In the genomic region with DNA sequence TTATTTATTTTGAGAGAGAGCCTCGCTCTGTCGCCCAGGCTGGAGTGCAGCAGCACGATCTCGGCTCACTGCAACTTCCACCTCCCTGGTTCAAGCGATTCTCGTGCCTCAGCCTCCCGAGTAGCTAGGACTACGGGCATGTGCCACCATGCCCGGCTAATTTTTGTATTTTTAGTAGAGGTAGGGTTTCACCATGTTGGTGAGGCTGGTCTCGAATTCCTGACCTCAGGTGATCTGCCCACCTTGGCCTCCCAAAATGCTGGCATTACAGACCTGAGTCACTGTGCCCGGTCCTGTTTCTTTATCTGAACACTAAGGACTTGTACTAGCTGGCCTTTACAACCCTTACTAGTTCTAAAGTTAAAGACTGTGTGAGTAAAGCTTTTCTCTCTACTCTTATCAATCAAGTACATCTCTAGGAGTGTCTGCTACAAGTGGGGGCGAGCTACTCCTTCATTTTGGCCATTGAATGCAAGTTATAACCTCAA, we compare ENCODE assay signal across 9 cellular contexts. TPM values are rescaled to one million over a fixed set of nuclear protein-coding genes. Genes with fewer than 3 reads are reported as not detected.
DNase-seq lines count a peak whose midpoint lies in the region; ATAC-seq, FAIRE-seq and TF ChIP-seq lines count a peak whose summit lies in the region.
"Not testable (repeated sequence)": the region's sequence is repeated elsewhere in the genome, so short reads cannot be mapped to it uniquely, and the experiment has no call there.
"Had no signal": no experiment of that assay in that cellular context is flagged by ENCODE, and none has a peak within 500 bp of the region (broad histone marks: within the 10 kb centered on the region; RNA-seq: fewer than 3 reads in every experiment).

No MANE protein-coding gene starts in this region.

- in situ Hi-C loops in transverse colon (cut with MboI; ENCODE audit: low pct_ligation_motif_present in 1 of 4, low pct_unique_long_range_greater_than_20kb in 1 of 4, low sequenced_read_pairs in 3 of 4), result loop anchor here in 2 of 4 donors (10.0 kb wide), 1 partner anchor 288 kb away; no protein-coding TSS in a partner anchor

- peaks cover 16% of the 10 kb centered on the region in 2 donors for H3K36me3 Mint-ChIP-seq in activated T-cell treated with anti-CD3 and anti-CD28 coated beads, Interleukin-2, amount 50 U/mL, for 72 hours (ENCODE audit: insufficient read depth in 2 of 2)
- H3K36me3 Mint-ChIP-seq in dendritic cell treated with granulocyte-macrophage colony-stimulating factor and Interleukin-4, amounts not matched to agents 40 ng/mL and 50 ng/mL, for 4 days (ENCODE audit: low read depth), result not testable (repeated sequence)
- peaks cover 14 to 26% (median 21%) of the 10 kb centered on the region in 3 donors for H3K36me3 Mint-ChIP-seq in immature natural killer cell

- H3K27me3 Mint-ChIP-seq in activated T-cell treated with anti-CD3 and anti-CD28 coated beads, Interleukin-2, amount 50 U/mL, for 72 hours (ENCODE audit: low read depth); dendritic cell treated with granulocyte-macrophage colony-stimulating factor and Interleukin-4, amounts not matched to agents 40 ng/mL and 50 ng/mL, for 4 days; immature natural killer cell (ENCODE audit: low read depth in 3 of 3): not testable (repeated sequence)

- H4K20me1 ChIP-seq in DND-41 (ENCODE audit: insufficient read depth, low read length), result not testable (repeated sequence)

- peak overlapping the region; percentile 81 for H2AFZ ChIP-seq in DND-41 (ENCODE audit: low read depth, low read length)

- H3K9me3 ChIP-seq in DND-41 (ENCODE audit: insufficient read depth, low read length, severe bottlenecking); pancreas; transverse colon: not testable (repeated sequence)

- H3K4me2 ChIP-seq in DND-41 (ENCODE audit: insufficient read depth, low read length), result peak overlapping the region; percentile 84

- peak; percentile 44 for DNase-seq in DND-41
- DNase-seq in RWPE1 (ENCODE audit: low spot score), result peak; percentile 26
- DNase-seq in activated T-cell treated with anti-CD3 and anti-CD28 coated beads, Interleukin-2, amount 50 U/mL, for 72 hours, result peak; percentile 14 to 24
- peak in 1 of 3 donors; percentile 16 for DNase-seq in immature natural killer cell
- not testable (repeated sequence) for DNase-seq in pancreas
- DNase-seq in transverse colon, result peak; percentile 13

- CTCF ChIA-PET in RWPE1 (lab: Yijun Ruan, JAX), result interaction anchor here (0.7 to 1.7 kb wide), 2 partner anchors 8 to 27 kb away, joined by 3 to 7 read pairs; no protein-coding TSS in a partner anchor

- H3K4me3 ChIP-seq in DND-41 (ENCODE audit: low read depth in 1 of 2, low read length in 2 of 2), result peak overlapping the region; percentile 81 to 86; a peak in 3 of 4 replicates
- peak overlapping the region; percentile 36 to 57 (median 50) for H3K4me3 ChIP-seq in pancreas
- H3K4me3 ChIP-seq in transverse colon, result peak overlapping the region; percentile 49 to 80 (median 68)

- peaks cover 27% of the 10 kb centered on the region for H3K36me3 ChIP-seq in DND-41 (ENCODE audit: insufficient read depth, low read length)
- not testable (repeated sequence) for H3K36me3 ChIP-seq in pancreas, transverse colon

- POLR2A ChIA-PET in RWPE1 (lab: Yijun Ruan, JAX; ENCODE audit: low non-redundant PET), result interaction anchor here (0.6 kb wide), 1 partner anchor 30 kb away, joined by 5 read pairs; no protein-coding TSS in a partner anchor

- not testable (repeated sequence) for H3K27me3 ChIP-seq in DND-41 (ENCODE audit: insufficient read depth, low read length, poor library complexity); pancreas; transverse colon

- H3K4me1 ChIP-seq in DND-41 (ENCODE audit: insufficient read depth, low read length) (peaks cover 72% of the 10 kb centered on the region), transverse colon (peaks cover 9 to 51% (median 21%) of the 10 kb centered on the region in 4 donors)
- not testable (repeated sequence) for H3K4me1 ChIP-seq in pancreas

- TF ChIP-seq EP300 in transverse colon (IDR thresholded peaks at IDR 0.05; ENCODE audit: low read depth), result not testable (repeated sequence)

- peak overlapping the region; percentile 84 for H3K27ac Mint-ChIP-seq in activated T-cell treated with anti-CD3 and anti-CD28 coated beads, Interleukin-2, amount 50 U/mL, for 72 hours
- H3K27ac Mint-ChIP-seq in dendritic cell treated with granulocyte-macrophage colony-stimulating factor and Interleukin-4, amounts not matched to agents 40 ng/mL and 50 ng/mL, for 4 days, result peak overlapping the region; percentile 90
- H3K27ac Mint-ChIP-seq in immature natural killer cell, result peak overlapping the region; percentile 91 to 97 (median 96)

- peaks cover 57% of the 10 kb centered on the region for H3K79me2 ChIP-seq in DND-41 (ENCODE audit: insufficient read depth, low read length)

- H3K4me1 Mint-ChIP-seq in activated T-cell treated with anti-CD3 and anti-CD28 coated beads, Interleukin-2, amount 50 U/mL, for 72 hours (ENCODE audit: low read depth), result peaks cover 71% of the 10 kb centered on the region
- H3K4me1 Mint-ChIP-seq in dendritic cell treated with granulocyte-macrophage colony-stimulating factor and Interleukin-4, amounts not matched to agents 40 ng/mL and 50 ng/mL, for 4 days (ENCODE audit: low read depth), result peaks cover 34% of the 10 kb centered on the region
- H3K4me1 Mint-ChIP-seq in immature natural killer cell, result peaks cover 49 to 65% of the 10 kb centered on the region in 2 donors

- peak overlapping the region; percentile 86 to 87 for H3K4me3 Mint-ChIP-seq in activated T-cell treated with anti-CD3 and anti-CD28 coated beads, Interleukin-2, amount 50 U/mL, for 72 hours
- H3K4me3 Mint-ChIP-seq in dendritic cell treated with granulocyte-macrophage colony-stimulating factor and Interleukin-4, amounts not matched to agents 40 ng/mL and 50 ng/mL, for 4 days, result peak overlapping the region; percentile 79
- peak overlapping the region; percentile 96 to 98 (median 97) for H3K4me3 Mint-ChIP-seq in immature natural killer cell

- not testable (repeated sequence) for TF ChIP-seq CTCF in DND-41 (IDR thresholded peaks at IDR 0.05; ENCODE audit: borderline replicate concordance, extremely low read depth, low read length, poor library complexity, severe bottlenecking); RWPE1 (conservative IDR thresholded peaks at IDR 0.05; ENCODE audit: low read depth); pancreas (IDR thresholded peaks at IDR 0.05); transverse colon (IDR thresholded peaks at IDR 0.05)

- TF ChIP-seq POLR2A in transverse colon (IDR thresholded peaks at IDR 0.05), result not testable (repeated sequence)

- ATAC-seq in DND-41 (ENCODE audit: insufficient read depth, low read depth) (peak; percentile 35), HG03354 (IDR thresholded peaks at IDR 0.05; ENCODE audit: poor library complexity, severe bottlenecking, unreplicated experiment) (peak; percentile 11), pancreas (peak; percentile 34 to 61 (median 46))
- peak in 1 of 2 donors; percentile 29 for ATAC-seq in activated T-cell treated with anti-CD3 and anti-CD28 coated beads, Interleukin-2, amount 50 U/mL, for 72 hours (replicated peaks in 1 of 2)

- WGBS in pancreas, 2 donors, result 22 to 37% methylated on average over 12 of the region's 12 CpGs
- WGBS in transverse colon (ENCODE audit: low coverage in 1 of 2), 2 donors, result 8 to 16% methylated on average over 8 to 12 of the region's 12 CpGs

- H3K27ac ChIP-seq in DND-41 (ENCODE audit: low read length) (peak overlapping the region; percentile 97), RWPE1 (peak overlapping the region; percentile 73), pancreas (peak overlapping the region in 2 of 4 donors; percentile 54 to 60), transverse colon (peak overlapping the region; percentile 78 to 88 (median 86))

- not testable (repeated sequence) for FAIRE-seq in pancreas (lab: Jason Lieb, UNC)

- not testable (repeated sequence) for H3K9me3 Mint-ChIP-seq in activated T-cell treated with anti-CD3 and anti-CD28 coated beads, Interleukin-2, amount 50 U/mL, for 72 hours; dendritic cell treated with granulocyte-macrophage colony-stimulating factor and Interleukin-4, amounts not matched to agents 40 ng/mL and 50 ng/mL, for 4 days; immature natural killer cell

- intact Hi-C loops in dendritic cell treated with granulocyte-macrophage colony-stimulating factor and Interleukin-4, amounts not matched to agents 40 ng/mL and 50 ng/mL, for 4 days (cut with micrococcal nuclease), result loop anchor here (2.0 kb wide), 1 partner anchor 68 kb away; no protein-coding TSS in a partner anchor
- intact Hi-C loops in pancreas (cut with DNase I), result loop anchor here in 1 of 3 donors (10.0 kb wide), 1 partner anchor 278 kb away; no protein-coding TSS in a partner anchor
- intact Hi-C loops in transverse colon (cut with DNase I; ENCODE audit: low total_unique reads), result not testable (repeated sequence)

- H3K9ac ChIP-seq in DND-41 (ENCODE audit: low read depth, low read length), result peak overlapping the region; percentile 77

RNA-seq across cellular contexts. Expression of a gene that starts 0.7 kb away (rescaled TPM):
- 100 to 1,000 TPM in 1 of 2 donors, 10 to 100 TPM in 1; 92.1 to 133 TPM for total RNA-seq in activated T-cell treated with anti-CD3 and anti-CD28 coated beads, Interleukin-2, amount 50 U/mL, for 72 hours
- polyA plus RNA-seq in immature natural killer cell (100 to 1,000 TPM in 1 of 3 donors, 1 to 10 TPM in 2; 3.9 to 129 (median 8.1) TPM), pancreas (1 to 10 TPM in 1 of 2 donors, under 1 TPM in 1; 0.87 to 1.2 TPM)
- total RNA-seq in pancreas (1 to 10 TPM in 4 of 6 donors, under 1 TPM in 2; 0.22 to 9.3 (median 2.5) TPM), transverse colon (10 to 100 TPM in 3 of 4 donors, 1 to 10 TPM in 1; 7.1 to 39.1 (median 33.1) TPM)
- total RNA-seq: cardiac muscle cell had no signal

RNA-seq across cellular contexts. Expression of a gene that starts 58.9 kb away (rescaled TPM):
- total RNA-seq in activated T-cell treated with anti-CD3 and anti-CD28 coated beads, Interleukin-2, amount 50 U/mL, for 72 hours, result 10 to 100 TPM; 75.7 to 80.3 TPM
- polyA plus RNA-seq in immature natural killer cell (10 to 100 TPM; 33.2 to 80.4 (median 39.9) TPM), pancreas (1 to 10 TPM; 2.0 to 4.6 TPM)
- total RNA-seq in pancreas (10 to 100 TPM in 3 of 6 donors, 1 to 10 TPM in 3; 9.1 to 20.0 (median 12.4) TPM), transverse colon (10 to 100 TPM in 3 of 4 donors, 1 to 10 TPM in 1; 7.2 to 40.5 (median 34.8) TPM)
